Comparison of ENCODE assay signal across 15 cellular contexts in genomic region chr15:60044636-60045273, GRCh38. TPM values are rescaled to one million over a fixed set of nuclear protein-coding genes. Genes with fewer than 3 reads are reported as not detected.
DNase-seq lines count a peak whose midpoint lies in the region; ATAC-seq and TF ChIP-seq lines count a peak whose summit lies in the region.
"Had no signal": no experiment of that assay in that cellular context is flagged by ENCODE, and none has a peak within 500 bp of the region (broad histone marks: within the 10 kb centered on the region; RNA-seq: fewer than 3 reads in every experiment).

No MANE protein-coding gene starts in this region.

- CTCF ChIA-PET in activated CD8-positive, alpha-beta T cell treated with anti-CD3 and anti-CD28 coated beads, Interleukin-2, amount 10 ng/mL, durations not matched to agents 7 days and 5 days (lab: Charles Lee), result interaction anchor here (0.8 to 1.3 kb wide), 5 partner anchors 13 to 83 kb away, joined by 3 to 4 read pairs (median 3); partner anchors contain the start of gene FOXB1

- peaks cover 17% of the 10 kb centered on the region for H3K27me3 Mint-ChIP-seq in activated CD8-positive, alpha-beta T cell treated with anti-CD3 and anti-CD28 coated beads, Interleukin-2, amount 10 ng/mL, durations not matched to agents 7 days and 5 days (ENCODE audit: low read depth)
- peaks cover 7% of the 10 kb centered on the region for H3K27me3 Mint-ChIP-seq in neural progenitor cell (ENCODE audit: insufficient read depth, low read depth)
- H3K27me3 Mint-ChIP-seq in type B pancreatic cell, result peaks cover 55% of the 10 kb centered on the region

- no peaks in the 10 kb centered on the region for H3K36me3 ChIP-seq in KOPT-K1 (ENCODE audit: insufficient read depth, low read length)
- no peaks in the 10 kb centered on the region for H3K36me3 ChIP-seq in neural progenitor cell
- H3K36me3 ChIP-seq: right lobe of liver had no signal

- H3K4me3 Mint-ChIP-seq in activated CD8-positive, alpha-beta T cell treated with anti-CD3 and anti-CD28 coated beads, Interleukin-2, amount 10 ng/mL, durations not matched to agents 7 days and 5 days, result peak overlapping the region; percentile 29
- H3K4me3 Mint-ChIP-seq in neural progenitor cell, result no peak overlapping the region
- H3K4me3 Mint-ChIP-seq in type B pancreatic cell, result no peak overlapping the region
- H3K4me3 Mint-ChIP-seq: immature natural killer cell had no signal

- H3K79me2 ChIP-seq in neural progenitor cell (ENCODE audit: low read depth), result no peaks in the 10 kb centered on the region

- POLR2A ChIA-PET in activated CD8-positive, alpha-beta T cell treated with anti-CD3 and anti-CD28 coated beads, Interleukin-2, amount 10 ng/mL, durations not matched to agents 7 days and 5 days (lab: Charles Lee), result interaction anchor here (0.6 kb wide), 1 partner anchor 41 kb away, joined by 4 read pairs; the partner anchor contains the start of gene FOXB1

- H3K4me1 Mint-ChIP-seq in activated CD8-positive, alpha-beta T cell treated with anti-CD3 and anti-CD28 coated beads, Interleukin-2, amount 10 ng/mL, durations not matched to agents 7 days and 5 days (ENCODE audit: low read depth), result peaks cover 20% of the 10 kb centered on the region
- peaks cover 13% of the 10 kb centered on the region for H3K4me1 Mint-ChIP-seq in neural progenitor cell
- H3K4me1 Mint-ChIP-seq in type B pancreatic cell (ENCODE audit: unreplicated experiment), result no peaks in the 10 kb centered on the region
- H3K4me1 Mint-ChIP-seq: immature natural killer cell had no signal

- peak; percentile 81 for ATAC-seq in activated CD8-positive, alpha-beta T cell treated with anti-CD3 and anti-CD28 coated beads, Interleukin-2, amount 10 ng/mL, durations not matched to agents 7 days and 5 days
- ATAC-seq: right lobe of liver had no signal

- peaks cover 12% of the 10 kb centered on the region for H3F3A ChIP-seq in neural progenitor cell (ENCODE audit: low read depth)

- peak overlapping the region; percentile 79 for H3K27ac Mint-ChIP-seq in activated CD8-positive, alpha-beta T cell treated with anti-CD3 and anti-CD28 coated beads, Interleukin-2, amount 10 ng/mL, durations not matched to agents 7 days and 5 days
- H3K27ac Mint-ChIP-seq in neural progenitor cell, result peak overlapping the region; percentile 2
- no peak overlapping the region for H3K27ac Mint-ChIP-seq in type B pancreatic cell
- H3K27ac Mint-ChIP-seq: immature natural killer cell had no signal

- H4K20me1 ChIP-seq in neural progenitor cell (ENCODE audit: low read depth), result no peaks in the 10 kb centered on the region

- H3K9me3 ChIP-seq in KOPT-K1 (ENCODE audit: insufficient read depth, low read length, poor library complexity, severe bottlenecking), result peaks cover 7% of the 10 kb centered on the region
- peaks cover 4% of the 10 kb centered on the region for H3K9me3 ChIP-seq in neural progenitor cell (ENCODE audit: low read depth)

- H3K4me1 ChIP-seq in neural progenitor cell, result peaks cover 6% of the 10 kb centered on the region
- H3K4me1 ChIP-seq: right lobe of liver had no signal

- no peak overlapping the region for H3K9ac ChIP-seq in neural progenitor cell

- H3K27ac ChIP-seq in KOPT-K1 (ENCODE audit: low read depth, low read length, poor library complexity, severe bottlenecking) (peak overlapping the region; percentile 29), neural progenitor cell (no peak overlapping the region)
- H3K27ac ChIP-seq: right lobe of liver had no signal

- no peak overlapping the region for H3K4me3 ChIP-seq in neural progenitor cell
- H3K4me3 ChIP-seq: right lobe of liver had no signal

- H3K4me2 ChIP-seq in neural progenitor cell, result no peak overlapping the region

- DNase-seq in activated T-cell treated with anti-CD3 and anti-CD28 coated beads for 48 hours (ENCODE audit: low read depth) (peak; percentile 9), neural progenitor cell (ENCODE audit: low spot score) (no peak), hippocampal formation (lab: John Stamatoyannopoulos, UW) (no peak), T-helper 9 cell (no peak), type B pancreatic cell (ENCODE audit: extremely low spot score, unreplicated experiment) (no peak)
- DNase-seq in activated T-cell treated with anti-CD3 and anti-CD28 coated beads, Interleukin-2, amount 50 U/mL, for 1 hour, result no peak
- DNase-seq in activated CD8-positive, alpha-beta T cell treated with anti-CD3 and anti-CD28 coated beads, Interleukin-2, amount 10 ng/mL, durations not matched to agents 7 days and 5 days, result peak; percentile 71
- DNase-seq: immature natural killer cell, IMR-90, NCI-H187 treated with DMSO at 0.1 percent for 48 hours, right lobe of liver had no signal

- peaks cover 4% of the 10 kb centered on the region for H3K36me3 Mint-ChIP-seq in activated CD8-positive, alpha-beta T cell treated with anti-CD3 and anti-CD28 coated beads, Interleukin-2, amount 10 ng/mL, durations not matched to agents 7 days and 5 days (ENCODE audit: low read depth)
- H3K36me3 Mint-ChIP-seq in neural progenitor cell (no peaks in the 10 kb centered on the region), type B pancreatic cell (no peaks in the 10 kb centered on the region)

- TF ChIP-seq CTCF in neural progenitor cell (IDR thresholded peaks at IDR 0.05) (no peak), type B pancreatic cell (conservative IDR thresholded peaks at IDR 0.05) (no peak)

- H3K9me3 Mint-ChIP-seq in activated CD8-positive, alpha-beta T cell treated with anti-CD3 and anti-CD28 coated beads, Interleukin-2, amount 10 ng/mL, durations not matched to agents 7 days and 5 days (ENCODE audit: insufficient read depth), result peaks cover 9% of the 10 kb centered on the region
- H3K9me3 Mint-ChIP-seq in neural progenitor cell (peaks cover 6% of the 10 kb centered on the region), type B pancreatic cell (peaks cover 2% of the 10 kb centered on the region)

- H3K27me3 ChIP-seq in neural progenitor cell, result no peaks in the 10 kb centered on the region
- H3K27me3 ChIP-seq: right lobe of liver had no signal

- peak overlapping the region; percentile 74 for H2AFZ ChIP-seq in neural progenitor cell (replicated peaks)

RNA-seq across cellular contexts. Expression of gene FOXB1, which starts 40.6 kb away (rescaled TPM):
- under 1 TPM; 0.50 to 0.52 TPM for total RNA-seq in activated CD8-positive, alpha-beta T cell treated with anti-CD3 and anti-CD28 coated beads, Interleukin-2, amount 10 ng/mL, durations not matched to agents 7 days and 5 days
- total RNA-seq in neural progenitor cell (ENCODE audit: low replicate concordance) (7.3 and 9.6 TPM in 2 replicates), type B pancreatic cell (ENCODE audit: low replicate concordance) (0.60 TPM in 1 of 2 replicates, not detected in the other)
- total RNA-seq: chondrocyte, endothelial cell of umbilical vein, IMR-90, mesenteric fat pad, right lobe of liver had no signal

Comparison
In these comparisons a context has a peak if more than half of its experiments do, and no peak if none do; other contexts are left out.
1. DNase-seq: peak in activated T-cell treated with anti-CD3 and anti-CD28 coated beads for 48 hours (single experiment) and activated CD8-positive, alpha-beta T cell treated with anti-CD3 and anti-CD28 coated beads, Interleukin-2, amount 10 ng/mL, durations not matched to agents 7 days and 5 days (single experiment); none in activated T-cell treated with anti-CD3 and anti-CD28 coated beads, Interleukin-2, amount 50 U/mL, for 1 hour (single experiment), neural progenitor cell (single experiment), hippocampal formation (0 of 2), T-helper 9 cell (single experiment) and type B pancreatic cell (single experiment).